20 cellular contexts compared by ENCODE assay signal in genomic region chr3:42224658-42225421, GRCh38. TPM values are rescaled to one million over a fixed set of nuclear protein-coding genes. Genes with fewer than 3 reads are reported as not detected.
DNase-seq lines count a peak whose midpoint lies in the region; ATAC-seq, FAIRE-seq and TF ChIP-seq lines count a peak whose summit lies in the region.
"Had no signal": no experiment of that assay in that cellular context is flagged by ENCODE, and none has a peak within 500 bp of the region (broad histone marks: within the 10 kb centered on the region; RNA-seq: fewer than 3 reads in every experiment).

No MANE protein-coding gene starts in this region.

- H3K4me1 ChIP-seq in A673 (ENCODE audit: insufficient read depth, low read length, poor library complexity, severe bottlenecking) (no peaks in the 10 kb centered on the region), cardiac muscle cell (ENCODE audit: low read depth) (no peaks in the 10 kb centered on the region), prostate gland (replicated peaks) (peaks cover 13% of the 10 kb centered on the region)
- H3K4me1 ChIP-seq: ascending aorta had no signal

- peaks cover 7% of the 10 kb centered on the region for H3K4me1 Mint-ChIP-seq in stimulated activated memory B cell treated with anti-CD40 and anti-IgM and Interleukin-4, amounts not matched to agents 10 μg/mL and 1 μg/mL and 100 μg/mL, for 72 hours

- no peaks in the 10 kb centered on the region for H3K27me3 Mint-ChIP-seq in stimulated activated memory B cell treated with anti-CD40 and anti-IgM and Interleukin-4, amounts not matched to agents 10 μg/mL and 1 μg/mL and 100 μg/mL, for 72 hours
- H3K27me3 Mint-ChIP-seq: CD4-positive, CD25-positive, alpha-beta regulatory T cell had no signal

- H3K4me3 ChIP-seq in A673 (ENCODE audit: low read depth, low read length, poor library complexity, severe bottlenecking) (no peak overlapping the region), cardiac muscle cell (no peak overlapping the region), prostate gland (no peak overlapping the region)
- H3K4me3 ChIP-seq: ascending aorta, esophagus squamous epithelium had no signal

- H3K36me3 ChIP-seq in A673 (ENCODE audit: insufficient read depth, low read length, poor library complexity, severe bottlenecking) (no peaks in the 10 kb centered on the region), cardiac muscle cell (no peaks in the 10 kb centered on the region), prostate gland (no peaks in the 10 kb centered on the region)

- in situ Hi-C loops in SK-MEL-5 (cut with HindIII; ENCODE audit: low pct_unique_long_range_greater_than_20kb, low sequenced_read_pairs), result no loop called here

- WGBS in prostate gland, result 20% methylated on average over 12 of the region's 12 CpGs

- TF ChIP-seq CTCF in A673 (conservative IDR thresholded peaks at IDR 0.05; ENCODE audit: low read depth, low read length) (no peak), cardiac muscle cell (IDR thresholded peaks at IDR 0.05; ENCODE audit: low read depth, low read length) (no peak), prostate gland (IDR thresholded peaks at IDR 0.05) (no peak)

- no peak overlapping the region for H3K27ac Mint-ChIP-seq in stimulated activated memory B cell treated with anti-CD40 and anti-IgM and Interleukin-4, amounts not matched to agents 10 μg/mL and 1 μg/mL and 100 μg/mL, for 72 hours
- H3K27ac Mint-ChIP-seq: CD4-positive, CD25-positive, alpha-beta regulatory T cell; dendritic cell treated with granulocyte-macrophage colony-stimulating factor and Interleukin-4, amounts not matched to agents 40 ng/mL and 50 ng/mL, for 4 days had no signal

- H3K27me3 ChIP-seq in A673 (replicated peaks; ENCODE audit: insufficient read depth, low read depth, low read length, poor library complexity), result no peaks in the 10 kb centered on the region
- H3K27me3 ChIP-seq in cardiac muscle cell, result no peaks in the 10 kb centered on the region
- H3K27me3 ChIP-seq in prostate gland (replicated peaks; ENCODE audit: insufficient read depth), result no peaks in the 10 kb centered on the region
- H3K27me3 ChIP-seq: ascending aorta, esophagus squamous epithelium had no signal

- DNase-seq in A673 (ENCODE audit: low spot score) (no peak), SK-MEL-5 (ENCODE audit: low read depth, low spot score) (peak; percentile 50), cardiac muscle cell (ENCODE audit: low read depth in 1 of 2, low spot score in 1 of 2) (no peak), prostate gland (ENCODE audit: low spot score) (peak; percentile 60), HTR-8/SVneo (ENCODE audit: insufficient read length, low spot score) (no peak), SW 1271 (lab: John Stamatoyannopoulos, UW) (no peak)
- DNase-seq: activated gamma-delta T cell treated with Interleukin-2 at 50 U/mL for 16 hours; CD4-positive, CD25-positive, alpha-beta regulatory T cell; DND-41; esophagus squamous epithelium; hippocampal formation; NCI-H1105; NCI-H2171; occipital lobe had no signal

- no peaks in the 10 kb centered on the region for H3K9me3 Mint-ChIP-seq in stimulated activated memory B cell treated with anti-CD40 and anti-IgM and Interleukin-4, amounts not matched to agents 10 μg/mL and 1 μg/mL and 100 μg/mL, for 72 hours
- H3K9me3 Mint-ChIP-seq: CD4-positive, CD25-positive, alpha-beta regulatory T cell; dendritic cell treated with granulocyte-macrophage colony-stimulating factor and Interleukin-4, amounts not matched to agents 40 ng/mL and 50 ng/mL, for 4 days had no signal

- no peak overlapping the region for H3K27ac ChIP-seq in A673 (ENCODE audit: low read depth, low read length, poor library complexity, severe bottlenecking)
- H3K27ac ChIP-seq in cardiac muscle cell, result peak overlapping the region; percentile 10
- H3K27ac ChIP-seq in prostate gland, result peak overlapping the region; percentile 74 to 90
- H3K27ac ChIP-seq: ascending aorta had no signal

- BruUV-seq in A673 (replicated peaks; lab: Mats Ljungman, UMichigan), result TSS peak; percentile 49

- no peak for FAIRE-seq in HTR-8/SVneo (lab: Jason Lieb, UNC)

- POLR2A ChIA-PET in A673 (lab: Charles Lee; ENCODE audit: low non-redundant PET), result no interaction called here

- TF ChIP-seq POLR2A in prostate gland (IDR thresholded peaks at IDR 0.05), result no peak

- H3K9me3 ChIP-seq in A673 (ENCODE audit: low read depth, low read length, poor library complexity, severe bottlenecking) (no peaks in the 10 kb centered on the region), cardiac muscle cell (ENCODE audit: low read depth) (no peaks in the 10 kb centered on the region), prostate gland (no peaks in the 10 kb centered on the region)
- H3K9me3 ChIP-seq: ascending aorta, esophagus squamous epithelium had no signal

- CTCF ChIA-PET in A673 (lab: Charles Lee), result no interaction called here

- intact Hi-C loops in A673 (cut with micrococcal nuclease; ENCODE audit: unreplicated experiment) (no loop called here), prostate gland (cut with DNase I) (loop anchor here (10.0 kb wide), 1 partner anchor 320 kb away; no protein-coding TSS in a partner anchor)

- ATAC-seq in GM21367 (IDR thresholded peaks at IDR 0.05; ENCODE audit: unreplicated experiment), result no peak
- no peak for ATAC-seq in stimulated activated memory B cell treated with anti-CD40 and anti-IgM and Interleukin-4, amounts not matched to agents 10 μg/mL and 1 μg/mL and 100 μg/mL, for 72 hours

- peaks cover 70% of the 10 kb centered on the region for H3K36me3 Mint-ChIP-seq in stimulated activated memory B cell treated with anti-CD40 and anti-IgM and Interleukin-4, amounts not matched to agents 10 μg/mL and 1 μg/mL and 100 μg/mL, for 72 hours

- no peak overlapping the region for H3K4me3 Mint-ChIP-seq in stimulated activated memory B cell treated with anti-CD40 and anti-IgM and Interleukin-4, amounts not matched to agents 10 μg/mL and 1 μg/mL and 100 μg/mL, for 72 hours
- H3K4me3 Mint-ChIP-seq: CD4-positive, CD25-positive, alpha-beta regulatory T cell; dendritic cell treated with granulocyte-macrophage colony-stimulating factor and Interleukin-4, amounts not matched to agents 40 ng/mL and 50 ng/mL, for 4 days had no signal

RNA-seq across cellular contexts. Expression of gene CCK, which starts 41.1 kb away (rescaled TPM):
- 18.4 and 19.6 TPM in 2 replicates for total RNA-seq in A673 (2021)
- total RNA-seq in SK-MEL-5 (2014; rRNA removed; shearing (Covaris generic)), result 0.21 TPM in 1 of 2 replicates, not detected in the other
- polyA plus RNA-seq in SK-MEL-5 (2015; cell fraction: cytosol; rRNA removed), result 0.68 TPM in 1 of 2 replicates, not detected in the other
- not detected in 2 replicates for polyA plus RNA-seq in SK-MEL-5 (2015; cell fraction: nucleus; rRNA removed)
- total RNA-seq in cardiac muscle cell, result 0.39 TPM in 1 of 2 replicates, not detected in the other
- 0.65 TPM in 1 of 2 replicates, not detected in the other for polyA plus RNA-seq in cardiac muscle cell
- 10 to 100 TPM in 1 of 2 donors, 1 to 10 TPM in 1; 3.0 to 50.7 TPM for total RNA-seq in prostate gland
- total RNA-seq: ascending aorta; CD4-positive, CD25-positive, alpha-beta regulatory T cell; T-helper 2 cell treated with Interferon-gamma antibody and Interleukin-4, amounts not matched to agents 100 ng/mL and 5 ng/mL, for 36 hours; ureter had no signal
- polyA plus RNA-seq: CD4-positive, CD25-positive, alpha-beta regulatory T cell had no signal

Comparison
In these comparisons a context has a peak if more than half of its experiments do, and no peak if none do; other contexts are left out.
1. DNase-seq: peak in SK-MEL-5 (single experiment) and prostate gland (single experiment); none in A673 (single experiment), cardiac muscle cell (0 of 2), HTR-8/SVneo (single experiment) and SW 1271 (0 of 2).